Comparison of ENCODE assay signal across 8 cellular contexts in the genomic region with DNA sequence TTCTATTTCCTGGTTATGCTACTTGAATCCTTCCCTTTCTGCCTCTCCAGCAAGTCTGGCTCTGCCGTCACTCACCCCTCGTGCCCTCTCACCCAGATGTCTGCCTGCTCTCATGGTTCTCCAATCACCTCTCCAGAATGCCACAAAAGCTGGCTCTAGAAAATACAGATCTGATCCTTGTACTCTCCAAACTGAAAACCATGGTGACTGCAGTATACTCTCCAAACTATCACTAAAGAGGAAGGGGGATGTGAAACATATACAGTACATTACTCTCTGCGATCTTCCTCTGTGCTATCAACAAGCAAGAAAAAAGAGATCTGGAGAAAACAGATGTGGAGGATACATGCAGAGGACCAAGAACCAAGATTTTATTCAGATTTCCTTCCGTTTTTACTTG.
DNase-seq lines count a peak whose midpoint lies in the region; ATAC-seq and TF ChIP-seq lines count a peak whose summit lies in the region.

No MANE protein-coding gene starts in this region.

- no peak overlapping the region for H2AFZ ChIP-seq in mesenchymal stem cell (ENCODE audit: low read depth, low read length)

- no peak overlapping the region for H3K23ac ChIP-seq in mesenchymal stem cell (ENCODE audit: low read length in 2 of 2)

- H2BK120ac ChIP-seq in mesenchymal stem cell (ENCODE audit: low read depth, low read length) = no peak overlapping the region

- H2AK5ac ChIP-seq in mesenchymal stem cell (ENCODE audit: low read length, severe bottlenecking) = no peak overlapping the region

- no peak overlapping the region for H2BK5ac ChIP-seq in mesenchymal stem cell (ENCODE audit: low read depth, low read length, poor library complexity, severe bottlenecking)

- H2BK12ac ChIP-seq in mesenchymal stem cell (ENCODE audit: low read length in 2 of 2) = no peak overlapping the region

- H3K4me3 ChIP-seq in mesenchymal stem cell (ENCODE audit: insufficient read depth in 1 of 2, low read depth in 1 of 2, low read length in 2 of 2) = no peak overlapping the region
- H3K4me3 ChIP-seq in ovary = no peak overlapping the region

- peaks cover 4% of the 10 kb centered on the region for H3K4me1 ChIP-seq in mesenchymal stem cell (ENCODE audit: control insufficient read depth, insufficient read depth, low read depth, low read length)
- peaks cover 16% of the 10 kb centered on the region for H3K4me1 ChIP-seq in foreskin keratinocyte
- H3K4me1 ChIP-seq in ovary (ENCODE audit: insufficient read depth) = peaks cover 8% of the 10 kb centered on the region

- TF ChIP-seq CTCF in foreskin keratinocyte (conservative IDR thresholded peaks at IDR 0.05) (no peak), ovary (IDR thresholded peaks at IDR 0.05) (no peak)

- no peak for DNase-seq in T-helper 2 cell treated with Interferon-gamma antibody and Interleukin-4, amounts not matched to agents 5 μg/mL and 100 μg/mL, for 36 hours (ENCODE audit: low spot score)
- DNase-seq in mesenchymal stem cell (peak; percentile 38), hippocampal formation (lab: John Stamatoyannopoulos, UW) (no peak), foreskin keratinocyte (no peak), NCI-H146 (lab: John Stamatoyannopoulos, UW) (no peak), ovary (no peak)

- H3K36me3 ChIP-seq in mesenchymal stem cell (ENCODE audit: control insufficient read depth in 1 of 2, insufficient read depth in 2 of 2, low read depth in 1 of 2, low read length in 2 of 2) (no peaks in the 10 kb centered on the region), ovary (no peaks in the 10 kb centered on the region)

- ATAC-seq in GM18505 (IDR thresholded peaks at IDR 0.05; ENCODE audit: unreplicated experiment) = peak; percentile 60
- peak; percentile 53 for ATAC-seq in HG02571 (IDR thresholded peaks at IDR 0.05; ENCODE audit: unreplicated experiment)
- ATAC-seq in foreskin keratinocyte = no peak

- peaks cover 62% of the 10 kb centered on the region for H3K4me1 Mint-ChIP-seq in T-helper 2 cell treated with Interferon-gamma antibody and Interleukin-4, amounts not matched to agents 5 μg/mL and 100 μg/mL, for 36 hours (ENCODE audit: low read depth)

- WGBS in mesenchymal stem cell = 48% methylated on average over 3 of the region's 4 CpGs
- whole genome bisulfite sequencing in ovary, 3 donors = 40 to 48% (median 43%) methylated on average over 4 of the region's 4 CpGs

- H3K4ac ChIP-seq in mesenchymal stem cell (ENCODE audit: low read depth in 1 of 2, low read length in 2 of 2) = no peak overlapping the region

- H3K36me3 Mint-ChIP-seq in T-helper 2 cell treated with Interferon-gamma antibody and Interleukin-4, amounts not matched to agents 5 μg/mL and 100 μg/mL, for 36 hours (ENCODE audit: low read depth) = peaks cover 47% of the 10 kb centered on the region

- no peaks in the 10 kb centered on the region for H3K27me3 Mint-ChIP-seq in T-helper 2 cell treated with Interferon-gamma antibody and Interleukin-4, amounts not matched to agents 5 μg/mL and 100 μg/mL, for 36 hours (ENCODE audit: low read depth)

- peak overlapping the region; percentile 70 for H3K4me3 Mint-ChIP-seq in T-helper 2 cell treated with Interferon-gamma antibody and Interleukin-4, amounts not matched to agents 5 μg/mL and 100 μg/mL, for 36 hours

- H3K27ac ChIP-seq in mesenchymal stem cell (ENCODE audit: low read length, poor library complexity, severe bottlenecking) (no peak overlapping the region), foreskin keratinocyte (no peak overlapping the region), ovary (no peak overlapping the region)

- H3K14ac ChIP-seq in mesenchymal stem cell (ENCODE audit: low read length in 2 of 2) = no peak overlapping the region

- TF ChIP-seq EP300 in ovary (IDR thresholded peaks at IDR 0.05) = no peak

- peak overlapping the region in 1 of 2 experiments; percentile 11 for H3K18ac ChIP-seq in mesenchymal stem cell (ENCODE audit: low read depth in 1 of 2, low read length in 2 of 2)

- H4K91ac ChIP-seq in mesenchymal stem cell (ENCODE audit: low read length) = no peak overlapping the region

- no peak overlapping the region for H3K4me2 ChIP-seq in mesenchymal stem cell (ENCODE audit: low read length, poor library complexity, severe bottlenecking)

- no peak overlapping the region for H4K8ac ChIP-seq in mesenchymal stem cell (ENCODE audit: low read length)

- no peaks in the 10 kb centered on the region for H3K9me3 ChIP-seq in mesenchymal stem cell (ENCODE audit: control insufficient read depth, low read length)
- H3K9me3 ChIP-seq in ovary = no peaks in the 10 kb centered on the region

- peaks cover 29% of the 10 kb centered on the region for H3K79me1 ChIP-seq in mesenchymal stem cell (replicated peaks; ENCODE audit: low read length, poor library complexity, severe bottlenecking)

- H3K9me3 Mint-ChIP-seq in T-helper 2 cell treated with Interferon-gamma antibody and Interleukin-4, amounts not matched to agents 5 μg/mL and 100 μg/mL, for 36 hours = peaks cover 5% of the 10 kb centered on the region

- peak overlapping the region; percentile 95 for H3K27ac Mint-ChIP-seq in T-helper 2 cell treated with Interferon-gamma antibody and Interleukin-4, amounts not matched to agents 5 μg/mL and 100 μg/mL, for 36 hours

- peak overlapping the region; percentile 31 for H3K9ac ChIP-seq in mesenchymal stem cell (ENCODE audit: low read length)

- no peak for TF ChIP-seq POLR2A in GM18505 (IDR thresholded peaks at IDR 0.05; ENCODE audit: borderline replicate concordance, extremely low read depth, insufficient read depth, insufficient read length)
- no peak for TF ChIP-seq POLR2A in ovary (IDR thresholded peaks at IDR 0.05)

- H2BK15ac ChIP-seq in mesenchymal stem cell (ENCODE audit: low read depth, poor library complexity, severe bottlenecking) = no peak overlapping the region

- intact Hi-C loops in ovary (cut with DNase I) = no loop called here

- H3K27me3 ChIP-seq in mesenchymal stem cell (ENCODE audit: control insufficient read depth in 1 of 2, insufficient read depth in 1 of 2, low read length in 2 of 2) (no peaks in the 10 kb centered on the region), foreskin keratinocyte (no peaks in the 10 kb centered on the region), ovary (no peaks in the 10 kb centered on the region)
